17 cellular contexts compared by ENCODE assay signal in the genomic region with DNA sequence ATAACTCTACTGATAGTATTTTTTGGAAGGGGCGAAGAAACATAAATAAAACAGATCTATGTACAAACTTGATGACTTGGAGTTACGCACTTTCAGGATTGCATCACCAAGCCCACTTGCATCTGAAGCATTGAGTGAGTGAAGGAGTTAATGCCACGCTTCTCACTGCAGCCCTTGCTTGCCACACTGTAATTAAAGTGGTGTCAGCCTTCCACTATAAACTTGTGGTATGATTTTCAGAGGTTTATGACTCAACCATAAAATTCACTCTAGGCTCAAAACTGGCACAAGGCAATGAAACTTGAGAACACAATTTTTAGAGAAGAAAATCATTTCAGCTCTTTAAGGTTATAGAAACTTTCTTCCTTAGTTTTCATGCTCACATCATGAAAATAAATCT.
"Had no signal": no experiment of that assay in that cellular context is flagged by ENCODE, and none has a peak within 500 bp of the region (broad histone marks: within the 10 kb centered on the region; RNA-seq: fewer than 3 reads in every experiment).

No MANE protein-coding gene starts in this region.

- H3K4me3 ChIP-seq: thyroid gland had no signal

- H3K27ac ChIP-seq: epithelial cell of prostate, thyroid gland had no signal

- H3K36me3 ChIP-seq: thyroid gland had no signal

- ATAC-seq: activated CD8-positive, alpha-beta T cell treated with anti-CD3 and anti-CD28 coated beads for 36 hours; effector memory CD8-positive, alpha-beta T cell; left ventricle myocardium superior; stimulated activated effector memory CD8-positive, alpha-beta T cell treated with anti-CD3 and anti-CD28 coated beads, Interleukin-12 subunit alpha, Interleukin-12 subunit beta, amount 100 ng/mL, for 72 hours; WTC11 had no signal

- H3K27me3 ChIP-seq: thyroid gland had no signal

- H3K4me1 ChIP-seq: thyroid gland had no signal

- DNase-seq: activated CD4-positive, alpha-beta T cell treated with anti-CD3 and anti-CD28 coated beads for 48 hours; activated CD8-positive, alpha-beta T cell treated with anti-CD3 and anti-CD28 coated beads for 36 hours; activated naive CD8-positive, alpha-beta T cell treated with anti-CD3 and anti-CD28 coated beads for 36 hours; activated T-cell treated with anti-CD3 and anti-CD28 coated beads, Interleukin-2, amount 50 U/mL, for 48 hours; anterior cingulate cortex; dermis blood vessel endothelial cell; effector memory CD8-positive, alpha-beta T cell; hippocampal formation; left ventricle myocardium superior; mesendoderm; nucleus accumbens; posterior cingulate gyrus; retina; thyroid gland had no signal

- H3K9me3 ChIP-seq: thyroid gland had no signal
